Comparison of ENCODE assay signal across 9 cellular contexts in genomic region chr17:41976142-41976768, GRCh38. TPM values are rescaled to one million over a fixed set of nuclear protein-coding genes. Genes with fewer than 3 reads are reported as not detected.
DNase-seq lines count a peak whose midpoint lies in the region; TF ChIP-seq lines count a peak whose summit lies in the region.
"Had no signal": no experiment of that assay in that cellular context is flagged by ENCODE, and none has a peak within 500 bp of the region (broad histone marks: within the 10 kb centered on the region; RNA-seq: fewer than 3 reads in every experiment).

No MANE protein-coding gene starts in this region.

- H3K36me3 ChIP-seq in uterus (no peaks in the 10 kb centered on the region), trophoblast cell (ENCODE audit: control insufficient read depth in 1 of 2, insufficient read depth in 2 of 2, low read length in 2 of 2) (peaks cover 71 to 80% of the 10 kb centered on the region in 2 experiments)

- TF ChIP-seq CTCF in chondrocyte (IDR thresholded peaks at IDR 0.05), result no peak
- no peak for TF ChIP-seq CTCF in nephron progenitor cell (IDR thresholded peaks at IDR 0.05)
- TF ChIP-seq CTCF in uterus (IDR thresholded peaks at IDR 0.05), result no peak
- no peak for TF ChIP-seq CTCF in mesothelial cell of epicardium (IDR thresholded peaks at IDR 0.05; ENCODE audit: unreplicated experiment)

- peaks cover 3% of the 10 kb centered on the region for H3K4me1 Mint-ChIP-seq in activated naive CD4-positive, alpha-beta T cell treated with anti-CD3 and anti-CD28 coated beads, Interleukin-2, amount 10 ng/mL, durations not matched to agents 7 days and 5 days
- peaks cover 6% of the 10 kb centered on the region for H3K4me1 Mint-ChIP-seq in chondrocyte (ENCODE audit: low read depth)
- peaks cover 14% of the 10 kb centered on the region for H3K4me1 Mint-ChIP-seq in nephron progenitor cell
- H3K4me1 Mint-ChIP-seq in mesothelial cell of epicardium, result peaks cover 9% of the 10 kb centered on the region

- H3K4me3 ChIP-seq in uterus (no peak overlapping the region), trophoblast cell (ENCODE audit: low read depth, low read length) (no peak overlapping the region)

- H3K79me1 ChIP-seq in trophoblast cell (ENCODE audit: low read length), result no peaks in the 10 kb centered on the region

- H3K14ac ChIP-seq in trophoblast cell (ENCODE audit: low read length), result no peak overlapping the region

- H3K18ac ChIP-seq in trophoblast cell (ENCODE audit: low read length), result no peak overlapping the region

- WGBS in trophoblast cell (ENCODE audit: extremely low coverage, insufficient coverage, insufficient read length), result no CpG with 5 or more reads among the region's 11 CpGs

- no peak for DNase-seq in activated naive CD4-positive, alpha-beta T cell treated with anti-CD3 and anti-CD28 coated beads, Interleukin-2, amount 10 ng/mL, durations not matched to agents 7 days and 5 days
- DNase-seq in activated naive CD4-positive, alpha-beta T cell treated with anti-CD3 and anti-CD28 coated beads, Interleukin-2, amount 50 U/mL, for 16 hours, result no peak
- DNase-seq in chondrocyte (ENCODE audit: low spot score) (peak; percentile 68), nephron progenitor cell (no peak), uterus (no peak), NCI-H446 (lab: John Stamatoyannopoulos, UW) (no peak), trophoblast cell (no peak), mesothelial cell of epicardium (ENCODE audit: low spot score in 2 of 2, unreplicated experiment in 2 of 2) (no peak)
- DNase-seq: NCI-H226 had no signal

- intact Hi-C loops in uterus (cut with DNase I; ENCODE audit: low total_unique reads), result no loop called here

- no peak overlapping the region for H2AK5ac ChIP-seq in trophoblast cell (ENCODE audit: low read length)

- no peak overlapping the region for H2BK120ac ChIP-seq in trophoblast cell (ENCODE audit: insufficient read depth, low read length, poor library complexity)

- H3K27me3 ChIP-seq in uterus (no peaks in the 10 kb centered on the region), trophoblast cell (ENCODE audit: insufficient read depth, low read length) (no peaks in the 10 kb centered on the region)

- H3K23ac ChIP-seq in trophoblast cell (ENCODE audit: low read length), result no peak overlapping the region

- no peak overlapping the region for H4K8ac ChIP-seq in trophoblast cell (ENCODE audit: low read depth, low read length)

- H3K27me3 Mint-ChIP-seq in activated naive CD4-positive, alpha-beta T cell treated with anti-CD3 and anti-CD28 coated beads, Interleukin-2, amount 10 ng/mL, durations not matched to agents 7 days and 5 days, result no peaks in the 10 kb centered on the region
- H3K27me3 Mint-ChIP-seq in chondrocyte (ENCODE audit: low read depth), result no peaks in the 10 kb centered on the region
- no peaks in the 10 kb centered on the region for H3K27me3 Mint-ChIP-seq in nephron progenitor cell (ENCODE audit: low read depth, poor library complexity)
- H3K27me3 Mint-ChIP-seq in mesothelial cell of epicardium (ENCODE audit: low read depth), result no peaks in the 10 kb centered on the region

- no peak for TF ChIP-seq POLR2A in uterus (IDR thresholded peaks at IDR 0.05)

- H3K27ac ChIP-seq in uterus, result peak overlapping the region; percentile 60 to 61
- H3K27ac ChIP-seq in trophoblast cell (ENCODE audit: low read depth, low read length), result no peak overlapping the region

- CTCF ChIA-PET in activated naive CD4-positive, alpha-beta T cell treated with anti-CD3 and anti-CD28 coated beads, Interleukin-2, amount 10 ng/mL, durations not matched to agents 7 days and 5 days (lab: Charles Lee), result no interaction called here

- H4K12ac ChIP-seq in trophoblast cell (ENCODE audit: low read depth, low read length), result no peak overlapping the region

- no peak overlapping the region for H3K4me2 ChIP-seq in trophoblast cell (ENCODE audit: low read length)

- H3K9me3 Mint-ChIP-seq in activated naive CD4-positive, alpha-beta T cell treated with anti-CD3 and anti-CD28 coated beads, Interleukin-2, amount 10 ng/mL, durations not matched to agents 7 days and 5 days, result no peaks in the 10 kb centered on the region
- no peaks in the 10 kb centered on the region for H3K9me3 Mint-ChIP-seq in chondrocyte (ENCODE audit: low read depth)
- H3K9me3 Mint-ChIP-seq in nephron progenitor cell, result no peaks in the 10 kb centered on the region
- H3K9me3 Mint-ChIP-seq in mesothelial cell of epicardium, result no peaks in the 10 kb centered on the region

- H3K9ac ChIP-seq in trophoblast cell (ENCODE audit: low read length), result no peak overlapping the region

- no peak overlapping the region for H2BK5ac ChIP-seq in trophoblast cell (ENCODE audit: low read depth, low read length, poor library complexity)

- no peaks in the 10 kb centered on the region for H3K79me2 ChIP-seq in trophoblast cell (ENCODE audit: control insufficient read depth, insufficient read depth, low read length, poor library complexity)

- peak overlapping the region; percentile 39 for H3K27ac Mint-ChIP-seq in activated naive CD4-positive, alpha-beta T cell treated with anti-CD3 and anti-CD28 coated beads, Interleukin-2, amount 10 ng/mL, durations not matched to agents 7 days and 5 days
- H3K27ac Mint-ChIP-seq in chondrocyte (ENCODE audit: unreplicated experiment) (peak overlapping the region; percentile 29), nephron progenitor cell (peak overlapping the region; percentile 74), mesothelial cell of epicardium (no peak overlapping the region)

- H2BK12ac ChIP-seq in trophoblast cell (ENCODE audit: low read length), result no peak overlapping the region

- H3K4me3 Mint-ChIP-seq in activated naive CD4-positive, alpha-beta T cell treated with anti-CD3 and anti-CD28 coated beads, Interleukin-2, amount 10 ng/mL, durations not matched to agents 7 days and 5 days, result no peak overlapping the region
- H3K4me3 Mint-ChIP-seq in chondrocyte (ENCODE audit: unreplicated experiment) (no peak overlapping the region), nephron progenitor cell (no peak overlapping the region), mesothelial cell of epicardium (no peak overlapping the region)

- peaks cover 59% of the 10 kb centered on the region for H3K36me3 Mint-ChIP-seq in activated naive CD4-positive, alpha-beta T cell treated with anti-CD3 and anti-CD28 coated beads, Interleukin-2, amount 10 ng/mL, durations not matched to agents 7 days and 5 days
- H3K36me3 Mint-ChIP-seq in chondrocyte (ENCODE audit: low read depth) (peaks cover 26% of the 10 kb centered on the region), nephron progenitor cell (ENCODE audit: low read depth) (peaks cover 65% of the 10 kb centered on the region), mesothelial cell of epicardium (peaks cover 37% of the 10 kb centered on the region)

- H3K9me3 ChIP-seq in uterus (no peaks in the 10 kb centered on the region), trophoblast cell (ENCODE audit: insufficient read depth, low read depth, low read length) (no peaks in the 10 kb centered on the region)

- H4K91ac ChIP-seq in trophoblast cell (ENCODE audit: low read depth, low read length), result no peak overlapping the region

- H3K4me1 ChIP-seq in uterus (no peaks in the 10 kb centered on the region), trophoblast cell (ENCODE audit: control insufficient read depth in 1 of 2, insufficient read depth in 2 of 2, low read length in 2 of 2) (peaks cover 0 to 4% of the 10 kb centered on the region in 2 experiments)

- no peak overlapping the region for H2AFZ ChIP-seq in trophoblast cell (ENCODE audit: insufficient read depth, low read length, poor library complexity)

- H3K4ac ChIP-seq in trophoblast cell (ENCODE audit: low read depth, low read length), result no peak overlapping the region

RNA-seq across cellular contexts. Expression of gene CNP, which starts 9.7 kb away (rescaled TPM):
- total RNA-seq in chondrocyte (78.3 to 86.0 TPM (median 79.4 TPM) in 3 replicates), uterus (10 to 100 TPM; 10.2 to 74.7 (median 40.2) TPM), mesothelial cell of epicardium (67.6 to 70.2 TPM (median 68.1 TPM) in 3 replicates)
- 28.0 and 28.5 TPM in 2 replicates for polyA plus RNA-seq in trophoblast cell (2013)

RNA-seq across cellular contexts. Expression of gene DNAJC7, which starts 41.0 kb away (rescaled TPM):
- total RNA-seq in chondrocyte, result 51.1 to 61.0 TPM (median 51.2 TPM) in 3 replicates
- 100 to 1,000 TPM in 1 of 4 donors, 10 to 100 TPM in 3; 25.1 to 107 (median 53.1) TPM for total RNA-seq in uterus
- polyA plus RNA-seq in trophoblast cell (2013), result 73.2 and 73.8 TPM in 2 replicates
- 97.2 to 103 TPM (median 97.7 TPM) in 3 replicates for total RNA-seq in mesothelial cell of epicardium

RNA-seq across cellular contexts. Expression of gene NKIRAS2, which starts 43.6 kb away (rescaled TPM):
- total RNA-seq in chondrocyte (54.7 to 57.0 TPM (median 56.9 TPM) in 3 replicates), uterus (10 to 100 TPM in 3 of 4 donors, 1 to 10 TPM in 1; 2.4 to 35.4 (median 26.8) TPM), mesothelial cell of epicardium (47.2 to 49.6 TPM (median 48.1 TPM) in 3 replicates)
- 51.0 and 51.4 TPM in 2 replicates for polyA plus RNA-seq in trophoblast cell (2013)

RNA-seq across cellular contexts. Expression of gene ODAD4, which starts 45.8 kb away (rescaled TPM):
- total RNA-seq in chondrocyte (0.70 to 0.99 TPM (median 0.77 TPM) in 3 replicates), uterus (1 to 10 TPM in 3 of 4 donors, not detected in 1; 1.8 to 3.2 (median 3.2) TPM), mesothelial cell of epicardium (1.3 to 2.1 TPM (median 1.7 TPM) in 3 replicates)
- polyA plus RNA-seq in trophoblast cell (2013), result 0.74 and 0.75 TPM in 2 replicates

RNA-seq across cellular contexts. Expression of gene ACLY, which starts 57.5 kb away (rescaled TPM):
- 181 to 189 TPM (median 187 TPM) in 3 replicates for total RNA-seq in chondrocyte
- 100 to 1,000 TPM in 1 of 4 donors, 10 to 100 TPM in 3; 30.0 to 108 (median 67.3) TPM for total RNA-seq in uterus
- 147 TPM in 2 replicates for polyA plus RNA-seq in trophoblast cell (2013)
- total RNA-seq in mesothelial cell of epicardium, result 126 to 133 TPM (median 130 TPM) in 3 replicates
